Comparison of ENCODE assay signal across 20 cellular contexts in the genomic region with DNA sequence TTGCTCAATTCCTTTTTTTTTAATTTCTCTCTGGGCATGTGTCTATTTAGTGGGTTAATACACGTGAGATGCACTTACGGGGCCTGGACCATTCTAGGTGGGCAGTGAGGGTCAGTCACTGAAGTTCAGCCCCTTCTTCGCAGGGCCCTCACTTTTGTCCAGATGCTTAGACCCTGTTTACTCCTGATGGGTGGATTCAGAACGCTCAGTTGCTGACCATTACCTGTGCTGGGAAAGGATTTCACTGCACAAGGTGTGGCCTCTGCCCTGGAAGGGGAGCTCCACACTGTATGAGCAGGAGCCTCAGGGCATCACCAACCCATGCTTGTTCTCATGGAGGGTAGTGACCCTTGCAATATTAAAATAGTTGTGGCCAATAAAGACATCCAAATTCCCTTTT. TPM values are rescaled to one million over a fixed set of nuclear protein-coding genes. Genes with fewer than 3 reads are reported as not detected.
DNase-seq lines count a peak whose midpoint lies in the region; ATAC-seq and TF ChIP-seq lines count a peak whose summit lies in the region.
"Had no signal": no experiment of that assay in that cellular context is flagged by ENCODE, and none has a peak within 500 bp of the region (broad histone marks: within the 10 kb centered on the region; RNA-seq: fewer than 3 reads in every experiment).

No MANE protein-coding gene starts in this region.

- no peak for ATAC-seq in HG02759 (IDR thresholded peaks at IDR 0.05; ENCODE audit: unreplicated experiment)
- ATAC-seq: A549, GM12878, HCT116 had no signal

- POLR2A ChIA-PET in GM10248 (lab: Yijun Ruan, JAX) = no interaction called here

- no peak overlapping the region for H3K27ac ChIP-seq in SJCRH30
- H3K27ac ChIP-seq: A549 had no signal

- peak; percentile 3 for DNase-seq in AG20443 (ENCODE audit: low spot score)
- peak; percentile 1 for DNase-seq in GM10248 (ENCODE audit: extremely low spot score)
- DNase-seq in H7 = peak; percentile 6
- no peak for DNase-seq in NCI-H2029 treated with DMSO at 0.1 percent for 48 hours (lab: John Stamatoyannopoulos, UW)
- DNase-seq in SJCRH30 = no peak
- DNase-seq: 8988T; ACHN; C1 segment of cervical spinal cord; Calu3; CD4-positive, alpha-beta memory T cell; COR-L47; DMS153; EL; GDM1; H9 had no signal

- H3K27me3 ChIP-seq in H7 (ENCODE audit: control insufficient read depth, insufficient read depth, low read length) = no peaks in the 10 kb centered on the region; the same call in 1 of the 2 replicates
- H3K27me3 ChIP-seq in SJCRH30 = peaks cover 6% of the 10 kb centered on the region; the same call in 1 of the 2 replicates

- CTCF ChIA-PET in GM10248 (lab: Yijun Ruan, JAX) = no interaction called here

- no peak overlapping the region for H3K4me3 ChIP-seq in H7 (ENCODE audit: insufficient read depth, low read depth, low read length)
- H3K4me3 ChIP-seq in SJCRH30 = no peak overlapping the region
- H3K4me3 ChIP-seq: A549, GM12878 had no signal

- H3K4me1 ChIP-seq in SJCRH30 = no peaks in the 10 kb centered on the region
- H3K4me1 ChIP-seq: A549 had no signal

- no peaks in the 10 kb centered on the region for H3K9me3 ChIP-seq in SJCRH30 (replicated peaks)
- H3K9me3 ChIP-seq: A549 had no signal

- no peak for TF ChIP-seq CTCF in GM10248 (IDR thresholded peaks at IDR 0.05; ENCODE audit: control extremely low read depth, extremely low read depth, low read depth, missing control alignments)

- H3K36me3 ChIP-seq in H7 (replicated peaks; ENCODE audit: control insufficient read depth, insufficient read depth, low read length) = no peaks in the 10 kb centered on the region
- H3K36me3 ChIP-seq in SJCRH30 = no peaks in the 10 kb centered on the region

RNA-seq across cellular contexts. Expression of a gene that starts 4.5 kb away (rescaled TPM):
- total RNA-seq in H7 (2014; rRNA removed; shearing (Covaris generic)) = not detected in 2 replicates
- not detected in 2 replicates for total RNA-seq in SJCRH30 (2014; rRNA removed; shearing (Covaris generic))
- total RNA-seq: Calu3; CD4-positive, alpha-beta memory T cell; GM12878; H1; H9 had no signal

RNA-seq across cellular contexts. Expression of a gene that starts 13.1 kb away (rescaled TPM):
- not detected in 2 replicates for total RNA-seq in H7 (2014; rRNA removed; shearing (Covaris generic))
- 0.08 TPM in 1 of 2 replicates, not detected in the other for total RNA-seq in SJCRH30 (2014; rRNA removed; shearing (Covaris generic))
- total RNA-seq: Calu3; CD4-positive, alpha-beta memory T cell; GM12878; H1; H9 had no signal

RNA-seq across cellular contexts. Expression of a gene that starts 32.1 kb away (rescaled TPM):
- not detected in 2 replicates for total RNA-seq in H7 (2014; rRNA removed; shearing (Covaris generic))
- total RNA-seq in SJCRH30 (2014; rRNA removed; shearing (Covaris generic)) = not detected in 2 replicates
- total RNA-seq: Calu3; CD4-positive, alpha-beta memory T cell; GM12878; H1; H9 had no signal

RNA-seq across cellular contexts. Expression of a gene that starts 53.1 kb away (rescaled TPM):
- not detected in 2 replicates for total RNA-seq in H7 (2014; rRNA removed; shearing (Covaris generic))
- total RNA-seq in SJCRH30 (2014; rRNA removed; shearing (Covaris generic)) = not detected in 2 replicates
- total RNA-seq: Calu3; CD4-positive, alpha-beta memory T cell; GM12878; H1; H9 had no signal

Comparison
In these comparisons a context has a peak if more than half of its experiments do, and no peak if none do; other contexts are left out.
1. DNase-seq: peak in AG20443 (single experiment), GM10248 (single experiment) and H7 (single experiment); none in NCI-H2029 treated with DMSO at 0.1 percent for 48 hours (single experiment) and SJCRH30 (0 of 2).